Comparison of ENCODE assay signal across 10 cellular contexts in the genomic region with DNA sequence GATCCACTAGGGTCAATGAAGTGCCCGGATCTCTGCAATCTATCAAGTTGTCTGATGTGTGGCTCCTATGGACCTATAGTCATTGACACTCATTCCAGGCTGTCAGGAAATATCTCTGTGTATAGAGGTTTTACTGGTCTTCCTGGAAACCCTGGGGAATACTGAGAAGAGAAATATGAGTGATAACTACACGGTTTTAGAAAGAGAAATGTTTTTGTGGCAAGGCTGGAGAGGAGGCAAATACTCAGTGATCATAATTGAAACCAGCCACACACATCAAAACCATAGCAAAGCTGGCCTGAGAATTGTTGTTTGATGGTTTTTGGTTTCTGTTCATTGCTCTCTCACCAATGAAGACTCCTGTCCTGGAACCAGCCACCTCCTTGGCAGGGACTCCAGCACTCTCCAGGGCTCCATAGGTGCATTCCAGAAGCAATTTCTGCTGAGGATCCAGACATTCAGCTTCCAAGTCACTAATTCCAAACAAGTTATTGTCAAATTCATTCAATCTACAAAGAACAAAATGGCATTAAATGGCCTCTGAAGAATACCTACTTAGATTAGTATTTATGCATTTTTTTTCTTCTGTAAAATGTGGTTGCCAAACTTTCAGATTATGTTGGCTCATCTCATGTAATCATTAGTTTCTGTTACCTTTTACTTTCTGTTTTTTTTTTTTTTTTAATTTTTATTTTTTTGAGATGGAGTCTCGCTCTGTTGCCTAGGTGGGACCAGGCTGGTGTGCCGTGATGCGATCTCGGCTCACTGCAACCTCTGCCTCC.
DNase-seq lines count a peak whose midpoint lies in the region; ATAC-seq and TF ChIP-seq lines count a peak whose summit lies in the region.
"Had no signal": no experiment of that assay in that cellular context is flagged by ENCODE, and none has a peak within 500 bp of the region (broad histone marks: within the 10 kb centered on the region; RNA-seq: fewer than 3 reads in every experiment).

No MANE protein-coding gene starts in this region.

- no peak overlapping the region for H3K4me3 Mint-ChIP-seq in activated CD4-positive, alpha-beta T cell treated with anti-CD3 and anti-CD28 coated beads, Interleukin-2, amount 10 ng/mL, durations not matched to agents 24 days and 14 days
- H3K4me3 Mint-ChIP-seq: neural crest cell had no signal

- H3K9me3 Mint-ChIP-seq in activated CD4-positive, alpha-beta T cell treated with anti-CD3 and anti-CD28 coated beads, Interleukin-2, amount 10 ng/mL, durations not matched to agents 24 days and 14 days: peaks cover 18% of the 10 kb centered on the region

- H2AFZ ChIP-seq in osteoblast (ENCODE audit: low read length): no peak overlapping the region

- H3K4me1 ChIP-seq in osteoblast (ENCODE audit: insufficient read depth, low read length) (no peaks in the 10 kb centered on the region), thyroid gland (no peaks in the 10 kb centered on the region)

- H3K36me3 ChIP-seq in osteoblast (ENCODE audit: insufficient read depth, low read length): peaks cover 4% of the 10 kb centered on the region
- no peaks in the 10 kb centered on the region for H3K36me3 ChIP-seq in thyroid gland
- H3K36me3 ChIP-seq in MG63: no peaks in the 10 kb centered on the region

- DNase-seq in activated CD4-positive, alpha-beta T cell treated with anti-CD3 and anti-CD28 coated beads, Interleukin-2, amount 10 ng/mL, durations not matched to agents 24 days and 14 days: peak; percentile 62
- DNase-seq in activated CD4-positive, alpha-beta T cell treated with anti-CD3 and anti-CD28 coated beads, Interleukin-2, amount 50 U/mL, for 4 hours: no peak
- DNase-seq in osteoblast (ENCODE audit: insufficient read length, low spot score, missing footprints) (peak; percentile 50), thyroid gland (no peak), HuH-7 (ENCODE audit: low spot score) (no peak), MG63 (no peak)

- no peaks in the 10 kb centered on the region for H3K79me2 ChIP-seq in osteoblast (ENCODE audit: insufficient read depth, low read length)

- intact Hi-C loops in activated CD4-positive, alpha-beta T cell treated with anti-CD3 and anti-CD28 coated beads, Interleukin-2, amount 10 ng/mL, durations not matched to agents 24 days and 14 days (cut with micrococcal nuclease): loop anchor here (2.0 to 10.0 kb wide), 4 partner anchors 55 to 483 kb away; a partner anchor contains a TSS
- intact Hi-C loops in thyroid gland (cut with DNase I): no loop called here

- 91% methylated on average over 6 of the region's 6 CpGs for WGBS in thyroid gland, 2 donors

- peaks cover 7% of the 10 kb centered on the region for H3K36me3 Mint-ChIP-seq in activated CD4-positive, alpha-beta T cell treated with anti-CD3 and anti-CD28 coated beads, Interleukin-2, amount 10 ng/mL, durations not matched to agents 24 days and 14 days (ENCODE audit: low read depth)

- H3K27me3 Mint-ChIP-seq in activated CD4-positive, alpha-beta T cell treated with anti-CD3 and anti-CD28 coated beads, Interleukin-2, amount 10 ng/mL, durations not matched to agents 24 days and 14 days: no peaks in the 10 kb centered on the region

- no peak overlapping the region for H3K27ac ChIP-seq in osteoblast (ENCODE audit: low read depth, low read length)
- H3K27ac ChIP-seq in thyroid gland: no peak overlapping the region
- H3K27ac ChIP-seq: coronary artery had no signal

- H3K27me3 ChIP-seq in osteoblast (ENCODE audit: insufficient read depth, low read length) (no peaks in the 10 kb centered on the region), thyroid gland (no peaks in the 10 kb centered on the region), MG63 (no peaks in the 10 kb centered on the region)

- ATAC-seq in GM21526 (IDR thresholded peaks at IDR 0.05; ENCODE audit: low FRiP score, unreplicated experiment) (peak; percentile 86), HG03175 (IDR thresholded peaks at IDR 0.05; ENCODE audit: unreplicated experiment) (peak; percentile 79)

- no peak overlapping the region for H3K4me3 ChIP-seq in osteoblast (ENCODE audit: insufficient read depth, low read length)
- H3K4me3 ChIP-seq in thyroid gland (replicated peaks in 1 of 3): no peak overlapping the region
- no peak overlapping the region for H3K4me3 ChIP-seq in MG63
- H3K4me3 ChIP-seq: coronary artery had no signal

- TF ChIP-seq CTCF in osteoblast (IDR thresholded peaks at IDR 0.05; ENCODE audit: extremely low read depth, low read depth, low read length) (no peak), thyroid gland (IDR thresholded peaks at IDR 0.05) (no peak)

- H3K4me1 Mint-ChIP-seq in activated CD4-positive, alpha-beta T cell treated with anti-CD3 and anti-CD28 coated beads, Interleukin-2, amount 10 ng/mL, durations not matched to agents 24 days and 14 days: peaks cover 26% of the 10 kb centered on the region
- H3K4me1 Mint-ChIP-seq: neural crest cell had no signal

- no peaks in the 10 kb centered on the region for H4K20me1 ChIP-seq in osteoblast (ENCODE audit: insufficient read depth, low read length)

- H3K9me3 ChIP-seq in osteoblast (ENCODE audit: low read depth, low read length): no peaks in the 10 kb centered on the region
- H3K9me3 ChIP-seq in thyroid gland: no peaks in the 10 kb centered on the region
- H3K9me3 ChIP-seq in MG63: no peaks in the 10 kb centered on the region

- H3K4me2 ChIP-seq in osteoblast (ENCODE audit: insufficient read depth, low read length): no peak overlapping the region

- peak overlapping the region; percentile 66 for H3K27ac Mint-ChIP-seq in activated CD4-positive, alpha-beta T cell treated with anti-CD3 and anti-CD28 coated beads, Interleukin-2, amount 10 ng/mL, durations not matched to agents 24 days and 14 days

- no peak for TF ChIP-seq POLR2A in thyroid gland (IDR thresholded peaks at IDR 0.05)

Comparison
In these comparisons a context has a peak if more than half of its experiments do, and no peak if none do; other contexts are left out.
1. DNase-seq: peak in activated CD4-positive, alpha-beta T cell treated with anti-CD3 and anti-CD28 coated beads, Interleukin-2, amount 10 ng/mL, durations not matched to agents 24 days and 14 days (single experiment) and osteoblast (single experiment); none in activated CD4-positive, alpha-beta T cell treated with anti-CD3 and anti-CD28 coated beads, Interleukin-2, amount 50 U/mL, for 4 hours (0 of 2), thyroid gland (0 of 2), HuH-7 (single experiment) and MG63 (single experiment).